In the genomic region with DNA sequence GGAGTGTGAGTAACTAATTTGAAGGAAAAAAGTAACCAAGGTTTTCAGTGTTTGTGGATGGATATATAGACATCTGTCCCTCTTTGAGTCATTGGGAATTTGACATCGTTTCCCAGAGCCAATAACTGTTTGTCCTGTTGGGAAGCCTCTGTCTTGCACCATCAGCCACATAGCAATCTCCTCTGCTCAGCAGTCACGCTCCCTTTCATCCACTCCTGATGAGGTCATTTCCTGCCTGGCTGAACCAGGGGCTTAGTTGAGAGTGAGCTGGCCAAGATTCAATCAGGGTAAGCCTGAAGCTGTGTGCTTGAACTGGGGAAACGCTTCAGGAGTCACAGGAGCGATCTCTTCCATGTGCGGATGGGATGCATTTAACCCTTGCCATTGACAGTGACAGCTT, we compare ENCODE assay signal across 11 cellular contexts.
DNase-seq lines count a peak whose midpoint lies in the region; ATAC-seq and TF ChIP-seq lines count a peak whose summit lies in the region.
"Had no signal": no experiment of that assay in that cellular context is flagged by ENCODE, and none has a peak within 500 bp of the region (broad histone marks: within the 10 kb centered on the region; RNA-seq: fewer than 3 reads in every experiment).

No MANE protein-coding gene starts in this region.

- no peak for TF ChIP-seq CTCF in fibroblast of pulmonary artery (IDR thresholded peaks at IDR 0.05; ENCODE audit: low read length, missing control alignments)
- TF ChIP-seq CTCF in gastrocnemius medialis (IDR thresholded peaks at IDR 0.05 in 4 of 5, conservative IDR thresholded peaks at IDR 0.05 in 1 of 5): no peak

- ATAC-seq in gastrocnemius medialis (peak; percentile 39 to 44), aorta (ENCODE audit: low FRiP score) (no peak), HG02610 (IDR thresholded peaks at IDR 0.05; ENCODE audit: unreplicated experiment) (no peak)
- ATAC-seq in naive thymus-derived CD4-positive, alpha-beta T cell: no peak

- CTCF ChIA-PET in naive thymus-derived CD4-positive, alpha-beta T cell (lab: Charles Lee): no interaction called here

- no peaks in the 10 kb centered on the region for H3K9me2 ChIP-seq in GM23248 (ENCODE audit: insufficient read depth)

- H3K27me3 Mint-ChIP-seq in naive thymus-derived CD4-positive, alpha-beta T cell: peaks cover 2 to 32% (median 17%) of the 10 kb centered on the region in 5 donors

- in situ Hi-C loops in GM23248 (cut with MboI) (no loop called here), gastrocnemius medialis (cut with MboI; ENCODE audit: low sequenced_read_pairs in 4 of 4) (no loop called here)

- H3K27ac Mint-ChIP-seq in naive thymus-derived CD4-positive, alpha-beta T cell: no peak overlapping the region

- H3K4me1 Mint-ChIP-seq in naive thymus-derived CD4-positive, alpha-beta T cell: no peaks in the 10 kb centered on the region

- H3K27ac ChIP-seq in GM23248: peak overlapping the region; percentile 39
- H3K27ac ChIP-seq in SJSA1: peak overlapping the region; percentile 39
- no peak overlapping the region for H3K27ac ChIP-seq in gastrocnemius medialis
- no peak overlapping the region for H3K27ac ChIP-seq in aorta (ENCODE audit: low read depth in 1 of 2, low read length in 2 of 2)
- H3K27ac ChIP-seq in naive thymus-derived CD4-positive, alpha-beta T cell (ENCODE audit: low read depth, low read length): no peak overlapping the region
- H3K27ac ChIP-seq: adrenal gland, neutrophil had no signal

- H3K27me3 ChIP-seq in GM23248 (replicated peaks; ENCODE audit: insufficient read depth) (no peaks in the 10 kb centered on the region), SJSA1 (replicated peaks) (no peaks in the 10 kb centered on the region), gastrocnemius medialis (peaks cover 0 to 2% (median 0%) of the 10 kb centered on the region in 3 donors), aorta (ENCODE audit: control insufficient read depth in 1 of 2, insufficient read depth in 2 of 2, low read length in 1 of 2) (peaks cover 0 to 3% of the 10 kb centered on the region in 2 donors)
- no peaks in the 10 kb centered on the region for H3K27me3 ChIP-seq in naive thymus-derived CD4-positive, alpha-beta T cell (ENCODE audit: control insufficient read depth in 2 of 2, insufficient read depth in 2 of 2, low read length in 2 of 2)
- H3K27me3 ChIP-seq: adrenal gland had no signal

- H3K79me2 ChIP-seq in GM23248 (ENCODE audit: insufficient read depth): no peaks in the 10 kb centered on the region

- no peaks in the 10 kb centered on the region for H4K20me1 ChIP-seq in GM23248 (ENCODE audit: insufficient read depth)

- H3K4me2 ChIP-seq in GM23248 (ENCODE audit: unreplicated experiment): peak overlapping the region; percentile 46

- H3K4me1 ChIP-seq in GM23248 (ENCODE audit: insufficient read depth) (peaks cover 12% of the 10 kb centered on the region), SJSA1 (replicated peaks) (peaks cover 15% of the 10 kb centered on the region), gastrocnemius medialis (no peaks in the 10 kb centered on the region), aorta (ENCODE audit: control insufficient read depth in 1 of 2, insufficient read depth in 2 of 2, low read length in 2 of 2) (no peaks in the 10 kb centered on the region)
- H3K4me1 ChIP-seq in naive thymus-derived CD4-positive, alpha-beta T cell (ENCODE audit: control insufficient read depth in 2 of 2, insufficient read depth in 2 of 2, low read length in 2 of 2): no peaks in the 10 kb centered on the region
- H3K4me1 ChIP-seq: adrenal gland had no signal

- peaks cover 0 to 12% (median 3%) of the 10 kb centered on the region in 11 donors for H3K9me3 Mint-ChIP-seq in naive thymus-derived CD4-positive, alpha-beta T cell

- TF ChIP-seq POLR2A in gastrocnemius medialis (IDR thresholded peaks at IDR 0.05): no peak

- WGBS in GM23248 (ENCODE audit: low coverage in 1 of 2, low lambda C conversion rate in 2 of 2, missing lambda C conversion rate in 2 of 2), 2 experiments: 2 to 4% methylated on average over 5 of the region's 5 CpGs
- 6 to 14% methylated on average over 5 of the region's 5 CpGs for WGBS in aorta, 2 donors

- H3K36me3 ChIP-seq in GM23248 (ENCODE audit: low read depth) (no peaks in the 10 kb centered on the region), SJSA1 (no peaks in the 10 kb centered on the region), gastrocnemius medialis (no peaks in the 10 kb centered on the region), aorta (ENCODE audit: control insufficient read depth in 1 of 2, insufficient read depth in 2 of 2, low read length in 1 of 2) (no peaks in the 10 kb centered on the region)
- H3K36me3 ChIP-seq in naive thymus-derived CD4-positive, alpha-beta T cell (ENCODE audit: control insufficient read depth in 2 of 3, insufficient read depth in 3 of 3, low read length in 3 of 3): no peaks in the 10 kb centered on the region
- H3K36me3 ChIP-seq: adrenal gland, neutrophil had no signal

- H3F3A ChIP-seq in GM23248 (ENCODE audit: insufficient read depth): peaks cover 9% of the 10 kb centered on the region; the same call in 1 of the 2 replicates

- H3K4me3 ChIP-seq in GM23248 (no peak overlapping the region), SJSA1 (no peak overlapping the region), fibroblast of pulmonary artery (replicated peaks; ENCODE audit: low read depth, low read length) (no peak overlapping the region), gastrocnemius medialis (no peak overlapping the region), aorta (ENCODE audit: low read length in 2 of 2) (no peak overlapping the region)
- no peak overlapping the region for H3K4me3 ChIP-seq in naive thymus-derived CD4-positive, alpha-beta T cell (ENCODE audit: low read length)
- H3K4me3 ChIP-seq: adrenal gland had no signal

- no peak overlapping the region for H3K9ac ChIP-seq in GM23248

- no peak overlapping the region for H3K4me3 Mint-ChIP-seq in naive thymus-derived CD4-positive, alpha-beta T cell

- H2AFZ ChIP-seq in GM23248: peak overlapping the region; percentile 8; the same call in 1 of the 2 replicates

- peak; percentile 94 for DNase-seq in GM23248
- DNase-seq in SJSA1 (ENCODE audit: low read depth in 1 of 2, low spot score in 2 of 2): peak; percentile 76 to 84
- DNase-seq in fibroblast of pulmonary artery (ENCODE audit: low read depth): peak; percentile 24
- DNase-seq in gastrocnemius medialis: peak; percentile 30 to 43
- no peak for DNase-seq in aorta
- DNase-seq in activated gamma-delta T cell (lab: John Stamatoyannopoulos, UW): no peak
- DNase-seq in naive thymus-derived CD4-positive, alpha-beta T cell: no peak
- DNase-seq: adrenal gland, hypothalamus had no signal

- no peaks in the 10 kb centered on the region for H3K9me3 ChIP-seq in GM23248 (ENCODE audit: low read depth)
- no peaks in the 10 kb centered on the region for H3K9me3 ChIP-seq in SJSA1 (replicated peaks)
- no peaks in the 10 kb centered on the region for H3K9me3 ChIP-seq in gastrocnemius medialis
- peaks cover 4% of the 10 kb centered on the region for H3K9me3 ChIP-seq in aorta (ENCODE audit: control insufficient read depth, low read length)
- H3K9me3 ChIP-seq in naive thymus-derived CD4-positive, alpha-beta T cell (ENCODE audit: control insufficient read depth in 2 of 3, low read length in 3 of 3): no peaks in the 10 kb centered on the region
- H3K9me3 ChIP-seq: adrenal gland, neutrophil had no signal

- no peaks in the 10 kb centered on the region for H3K36me3 Mint-ChIP-seq in naive thymus-derived CD4-positive, alpha-beta T cell

- POLR2A ChIA-PET in naive thymus-derived CD4-positive, alpha-beta T cell (lab: Charles Lee): no interaction called here

- intact Hi-C loops in gastrocnemius medialis (cut with DNase I; ENCODE audit: low total_unique reads): no loop called here
- intact Hi-C loops in aorta (cut with DNase I): no loop called here
- intact Hi-C loops in naive thymus-derived CD4-positive, alpha-beta T cell (cut with micrococcal nuclease): no loop called here

Comparison
In these comparisons a context has a peak if more than half of its experiments do, and no peak if none do; other contexts are left out.
1. DNase-seq: peak in GM23248 (single experiment), SJSA1 (2 of 2), fibroblast of pulmonary artery (single experiment) and gastrocnemius medialis (2 of 2); none in aorta (0 of 2), activated gamma-delta T cell (single experiment) and naive thymus-derived CD4-positive, alpha-beta T cell (0 of 9).
2. H3K27ac ChIP-seq: peak in GM23248 (single experiment) and SJSA1 (single experiment); none in gastrocnemius medialis (0 of 4), aorta (0 of 2) and naive thymus-derived CD4-positive, alpha-beta T cell (single experiment).
3. ATAC-seq: peak in gastrocnemius medialis (2 of 2); none in aorta (single experiment), naive thymus-derived CD4-positive, alpha-beta T cell (single experiment) and HG02610 (single experiment).